ENCODE assay signal across 8 cellular contexts in the genomic region with DNA sequence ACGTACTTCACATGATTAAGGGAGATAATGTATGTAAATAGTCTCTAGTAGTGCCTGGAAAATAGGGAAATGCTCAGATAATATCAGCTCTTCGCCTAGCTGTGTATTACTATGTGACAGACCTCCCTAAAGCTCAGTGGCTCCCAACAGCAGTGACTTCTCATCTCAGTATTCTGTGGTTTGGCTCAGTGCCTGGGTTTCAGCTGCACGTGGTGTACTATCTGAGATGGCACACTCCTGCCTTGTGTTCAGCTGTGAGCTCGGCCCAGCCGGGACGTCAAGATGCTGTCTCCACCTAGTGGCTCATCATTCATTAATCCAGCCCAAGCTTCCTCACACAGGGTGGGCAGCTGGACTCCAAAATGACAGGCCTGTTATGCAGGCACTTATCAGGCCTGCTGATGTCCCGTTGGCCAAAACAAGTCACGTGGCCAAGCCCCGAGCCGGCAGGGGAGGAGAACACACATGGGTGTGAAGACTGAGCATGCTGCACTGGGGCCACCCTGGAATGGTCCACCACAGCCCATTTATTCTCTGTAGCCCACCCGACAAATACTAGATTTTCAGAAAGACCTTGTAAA. TPM values are rescaled to one million over a fixed set of nuclear protein-coding genes. Genes with fewer than 3 reads are reported as not detected.
DNase-seq lines count a peak whose midpoint lies in the region; ATAC-seq and TF ChIP-seq lines count a peak whose summit lies in the region.

No MANE protein-coding gene starts in this region.

- TF ChIP-seq POLR2A in uterus (IDR thresholded peaks at IDR 0.05): no peak

- no peaks in the 10 kb centered on the region for H3K27me3 ChIP-seq in DOHH2 (ENCODE audit: control insufficient read depth, low read length)
- H3K27me3 ChIP-seq in psoas muscle (ENCODE audit: insufficient read depth in 3 of 3, low read length in 2 of 3): no peaks in the 10 kb centered on the region
- H3K27me3 ChIP-seq in uterus: no peaks in the 10 kb centered on the region

- peaks cover 12% of the 10 kb centered on the region; the same call in 1 of the 2 replicates for H3F3A ChIP-seq in DOHH2 (ENCODE audit: control insufficient read depth, insufficient read depth)

- H4K20me1 ChIP-seq in DOHH2 (ENCODE audit: control insufficient read depth, insufficient read depth, low read depth, low read length): peaks cover 13% of the 10 kb centered on the region; the same call in 1 of the 2 replicates

- TF ChIP-seq CTCF in DOHH2 (IDR thresholded peaks at IDR 0.05; ENCODE audit: low read depth, low read length, poor library complexity, severe bottlenecking): peak; percentile 66
- TF ChIP-seq CTCF in psoas muscle (IDR thresholded peaks at IDR 0.05): peak; percentile 55
- TF ChIP-seq CTCF in uterus (IDR thresholded peaks at IDR 0.05): peak; percentile 55 to 73 (median 57)

- intact Hi-C loops in psoas muscle (cut with DNase I): no loop called here
- intact Hi-C loops in uterus (cut with DNase I; ENCODE audit: low total_unique reads): no loop called here

- H3K4me2 ChIP-seq in DOHH2 (ENCODE audit: low read length): peak overlapping the region; percentile 16; the same call in 1 of the 2 replicates

- H3K9me2 ChIP-seq in DOHH2 (replicated peaks; ENCODE audit: control insufficient read depth, low read length): no peaks in the 10 kb centered on the region

- 31 to 45% (median 34%) methylated on average over 11 of the region's 11 CpGs for WGBS in psoas muscle, 3 donors

- peak; percentile 98 for DNase-seq in Jurkat, Clone E6-1 (ENCODE audit: low read depth, low spot score)
- DNase-seq in SK-MEL-5 (ENCODE audit: low read depth, low spot score) (peak; percentile 97), germinal center (ENCODE audit: low spot score) (peak; percentile 66), psoas muscle (peak; percentile 93 to 95), uterus (peak; percentile 90 to 96)
- DNase-seq in activated gamma-delta T cell treated with anti-CD3 and anti-CD28 coated beads, Interleukin-2, amount 50 U/mL, for 16 hours (ENCODE audit: low read depth): peak; percentile 74

- H3K9me3 ChIP-seq in DOHH2 (ENCODE audit: control insufficient read depth, insufficient read depth, low read length) (no peaks in the 10 kb centered on the region), psoas muscle (no peaks in the 10 kb centered on the region), uterus (no peaks in the 10 kb centered on the region)

- ATAC-seq in GM21619 (IDR thresholded peaks at IDR 0.05; ENCODE audit: unreplicated experiment) (peak; percentile 99), psoas muscle (peak; percentile 98 to 100 (median 99))

- H3K4me1 ChIP-seq in DOHH2 (ENCODE audit: control insufficient read depth, low read length) (peaks cover 25% of the 10 kb centered on the region), psoas muscle (peaks cover 7% of the 10 kb centered on the region), uterus (no peaks in the 10 kb centered on the region)

- peaks cover 27% of the 10 kb centered on the region for H3K79me2 ChIP-seq in DOHH2 (ENCODE audit: control insufficient read depth, low read length)

- H3K4me3 ChIP-seq in DOHH2 (ENCODE audit: low read length) (no peak overlapping the region), psoas muscle (no peak overlapping the region), uterus (no peak overlapping the region)
- no peak overlapping the region for H3K4me3 ChIP-seq in Jurkat, Clone E6-1 (ENCODE audit: low read length)

- H3K27ac ChIP-seq in DOHH2 (ENCODE audit: low read depth, low read length) (peak overlapping the region; percentile 32), psoas muscle (peak overlapping the region; percentile 80), uterus (peak overlapping the region; percentile 60 to 66)

- in situ Hi-C loops in SK-MEL-5 (cut with HindIII; ENCODE audit: low pct_unique_long_range_greater_than_20kb, low sequenced_read_pairs): no loop called here

- H3K36me3 ChIP-seq in DOHH2 (ENCODE audit: control insufficient read depth, low read length): peaks cover 96% of the 10 kb centered on the region
- H3K36me3 ChIP-seq in psoas muscle (ENCODE audit: insufficient read depth in 1 of 2, low read depth in 1 of 2): peaks cover 0 to 94% of the 10 kb centered on the region in 2 donors
- no peaks in the 10 kb centered on the region for H3K36me3 ChIP-seq in uterus

RNA-seq across cellular contexts. Expression of gene SLFNL1, which starts 17.8 kb away (rescaled TPM):
- 0.68 TPM for polyA plus RNA-seq in Jurkat, Clone E6-1 (2012; ENCODE audit: insufficient read depth, insufficient read length)
- 0.05 and 0.16 TPM in 2 replicates for total RNA-seq in SK-MEL-5 (2014; rRNA removed; shearing (Covaris generic))
- not detected in 2 replicates for polyA plus RNA-seq in SK-MEL-5 (2015; cell fraction: cytosol; rRNA removed)
- polyA plus RNA-seq in SK-MEL-5 (2015; cell fraction: nucleus; rRNA removed): 0.08 and 0.23 TPM in 2 replicates
- total RNA-seq in psoas muscle (under 1 TPM; 0.15 to 0.23 (median 0.17) TPM), uterus (10 to 100 TPM in 1 of 4 donors, 1 to 10 TPM in 1, under 1 TPM in 1, not detected in 1; 0.83 to 31.3 (median 1.6) TPM)
- under 1 TPM; 0.13 to 0.58 (median 0.17) TPM for polyA plus RNA-seq in psoas muscle

RNA-seq across cellular contexts. Expression of gene CTPS1, which starts 24.2 kb away (rescaled TPM):
- polyA plus RNA-seq in Jurkat, Clone E6-1 (2012; ENCODE audit: insufficient read depth, insufficient read length): 159 TPM
- total RNA-seq in SK-MEL-5 (2014; rRNA removed; shearing (Covaris generic)): 19.2 and 23.0 TPM in 2 replicates
- 39.8 and 50.5 TPM in 2 replicates for polyA plus RNA-seq in SK-MEL-5 (2015; cell fraction: cytosol; rRNA removed)
- polyA plus RNA-seq in SK-MEL-5 (2015; cell fraction: nucleus; rRNA removed): 118 TPM in 2 replicates
- total RNA-seq in psoas muscle (10 to 100 TPM in 3 of 4 donors, 1 to 10 TPM in 1; 8.0 to 26.1 (median 22.7) TPM), uterus (10 to 100 TPM; 30.9 to 70.1 (median 51.3) TPM)
- polyA plus RNA-seq in psoas muscle: 10 to 100 TPM; 14.7 to 43.5 (median 14.9) TPM
